20 cellular contexts compared by ENCODE assay signal in the genomic region with DNA sequence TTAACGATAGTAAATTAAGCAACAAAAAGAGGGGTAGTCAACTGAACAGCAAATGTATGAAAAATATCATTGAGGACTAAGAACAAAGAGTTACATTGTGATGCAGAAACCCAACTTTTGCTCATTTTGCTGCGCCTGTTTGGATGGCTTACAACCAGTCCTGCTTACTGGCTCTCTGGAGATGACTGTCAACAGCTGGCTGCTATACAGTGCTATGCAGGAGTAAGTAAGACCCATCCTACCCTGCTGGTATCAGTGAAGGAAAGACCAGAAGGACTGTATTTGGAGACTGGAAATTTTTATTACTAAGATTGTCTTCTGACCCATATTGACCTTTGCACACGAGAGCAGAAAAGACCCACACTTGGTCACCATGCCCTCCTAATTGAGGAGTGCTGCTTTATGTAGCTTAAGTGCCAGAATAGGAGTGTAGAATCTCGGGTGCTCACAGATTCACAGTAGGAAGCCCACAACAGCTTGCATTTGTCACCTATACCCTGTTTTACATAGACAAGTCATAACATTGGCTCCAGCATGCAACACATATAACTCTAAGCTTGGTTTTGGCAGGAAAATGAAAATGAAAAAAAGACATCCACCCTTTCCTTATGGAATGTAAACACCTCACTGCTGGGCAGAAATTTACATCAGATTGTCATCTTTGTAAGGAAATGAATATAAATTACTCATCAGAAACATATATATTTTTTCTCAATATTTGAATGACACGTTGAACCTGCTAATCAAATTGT.
DNase-seq lines count a peak whose midpoint lies in the region; TF ChIP-seq lines count a peak whose summit lies in the region.
"Had no signal": no experiment of that assay in that cellular context is flagged by ENCODE, and none has a peak within 500 bp of the region (broad histone marks: within the 10 kb centered on the region; RNA-seq: fewer than 3 reads in every experiment).

No MANE protein-coding gene starts in this region.

- intact Hi-C loops in tibial artery (cut with DNase I; ENCODE audit: low total_unique reads): no loop called here
- intact Hi-C loops in A673 (cut with micrococcal nuclease; ENCODE audit: unreplicated experiment): no loop called here

- POLR2A ChIA-PET in A673 (lab: Charles Lee; ENCODE audit: low non-redundant PET): no interaction called here

- TF ChIP-seq RAD21 in neural cell (conservative IDR thresholded peaks at IDR 0.05): no peak

- CTCF ChIA-PET in A673 (lab: Charles Lee): no interaction called here

- H3K4me3 ChIP-seq in SJCRH30 (no peak overlapping the region; the same call in 1 of the 2 replicates), neural cell (ENCODE audit: low read length) (no peak overlapping the region), tibial artery (no peak overlapping the region), A673 (ENCODE audit: low read depth, low read length, poor library complexity, severe bottlenecking) (no peak overlapping the region)
- H3K4me3 ChIP-seq: Peyer's patch, SJSA1 had no signal

- H3K9me3 ChIP-seq in SJCRH30 (replicated peaks) (no peaks in the 10 kb centered on the region), neural cell (ENCODE audit: low read length) (no peaks in the 10 kb centered on the region), tibial artery (no peaks in the 10 kb centered on the region), A673 (ENCODE audit: low read depth, low read length, poor library complexity, severe bottlenecking) (no peaks in the 10 kb centered on the region)
- H3K9me3 ChIP-seq: Peyer's patch had no signal

- H3F3A ChIP-seq in neural cell (ENCODE audit: insufficient read depth, low read length, poor library complexity, severe bottlenecking): no peaks in the 10 kb centered on the region

- no peaks in the 10 kb centered on the region for H3K79me2 ChIP-seq in neural cell (replicated peaks; ENCODE audit: insufficient read depth, low read length)

- no peak overlapping the region for H3K4me2 ChIP-seq in neural cell (ENCODE audit: low read length)

- no TSS peak for BruUV-seq in A673 (replicated peaks; lab: Mats Ljungman, UMichigan)

- TF ChIP-seq EP300 in neural cell (conservative IDR thresholded peaks at IDR 0.05; ENCODE audit: poor library complexity, severe bottlenecking): no peak

- TF ChIP-seq CTCF in neural cell (IDR thresholded peaks at IDR 0.05; ENCODE audit: poor library complexity, severe bottlenecking) (no peak), tibial artery (IDR thresholded peaks at IDR 0.05) (no peak), A673 (conservative IDR thresholded peaks at IDR 0.05; ENCODE audit: low read depth, low read length) (no peak)

- H3K4me1 ChIP-seq in SJCRH30: peaks cover 5% of the 10 kb centered on the region; the same call in 1 of the 2 replicates
- H3K4me1 ChIP-seq in tibial artery: no peaks in the 10 kb centered on the region
- no peaks in the 10 kb centered on the region for H3K4me1 ChIP-seq in A673 (ENCODE audit: insufficient read depth, low read length, poor library complexity, severe bottlenecking)
- H3K4me1 ChIP-seq: Peyer's patch, SJSA1 had no signal

- H3K27me3 ChIP-seq in SJCRH30 (no peaks in the 10 kb centered on the region), neural cell (ENCODE audit: insufficient read depth, low read depth, low read length) (no peaks in the 10 kb centered on the region), tibial artery (no peaks in the 10 kb centered on the region), A673 (replicated peaks; ENCODE audit: insufficient read depth, low read depth, low read length, poor library complexity) (no peaks in the 10 kb centered on the region)
- H3K27me3 ChIP-seq: Peyer's patch, SJSA1 had no signal

- no peak overlapping the region for H3K9ac ChIP-seq in neural cell (ENCODE audit: low read length)

- H3K27ac ChIP-seq in SJCRH30: peak overlapping the region; percentile 42
- no peak overlapping the region for H3K27ac ChIP-seq in neural cell (ENCODE audit: low read length)
- H3K27ac ChIP-seq in tibial artery: no peak overlapping the region
- H3K27ac ChIP-seq in A673 (ENCODE audit: low read depth, low read length, poor library complexity, severe bottlenecking): no peak overlapping the region
- H3K27ac ChIP-seq: Peyer's patch, SJSA1 had no signal

- H3K9me2 ChIP-seq in neural cell (ENCODE audit: insufficient read depth, low read length): no peaks in the 10 kb centered on the region

- H2AFZ ChIP-seq in neural cell (ENCODE audit: low read depth, low read length): no peak overlapping the region

- DNase-seq in HCEC 1CT (peak; percentile 45), SJCRH30 (peak; percentile 61 to 74), fibroblast of the conjunctiva (ENCODE audit: low read depth) (peak; percentile 2), tibial artery (no peak), A673 (ENCODE audit: low spot score) (no peak), AML-193 (lab: John Stamatoyannopoulos, UW) (no peak), COR-L47 (lab: John Stamatoyannopoulos, UW) (no peak)
- DNase-seq: CD4-positive, CD25-positive, alpha-beta regulatory T cell; DMS153; H7; HFFc6; MM.1S; NCI-H1048; NCI-H1417 treated with DMSO at 0.1 percent for 48 hours; NCI-H1930; NCI-H510A; NCI-H748 treated with DMSO at 0.1 percent for 48 hours; Peyer's patch had no signal

- no peaks in the 10 kb centered on the region for H4K20me1 ChIP-seq in neural cell (ENCODE audit: insufficient read depth)

- no peaks in the 10 kb centered on the region for H3K36me3 ChIP-seq in SJCRH30
- no peaks in the 10 kb centered on the region for H3K36me3 ChIP-seq in neural cell (ENCODE audit: insufficient read depth, low read length)
- H3K36me3 ChIP-seq in tibial artery: no peaks in the 10 kb centered on the region
- H3K36me3 ChIP-seq in A673 (ENCODE audit: insufficient read depth, low read length, poor library complexity, severe bottlenecking): no peaks in the 10 kb centered on the region
- H3K36me3 ChIP-seq: Peyer's patch, SJSA1 had no signal

TF ChIP-seq in neural cell, 6 proteins besides CTCF, POLR2A, EP300 and RAD21:
- TF ChIP-seq EZH2 (IDR thresholded peaks at IDR 0.05; ENCODE audit: borderline replicate concordance, insufficient read depth, low read length, poor library complexity, severe bottlenecking): no peak
- no peak for TF ChIP-seq SMC3 (conservative IDR thresholded peaks at IDR 0.05; ENCODE audit: poor library complexity)
- no peak for TF ChIP-seq TAF1 (IDR thresholded peaks at IDR 0.05; ENCODE audit: low read depth)
- TF ChIP-seq POLR2AphosphoS5 (IDR thresholded peaks at IDR 0.05): peak; percentile 13
- TF ChIP-seq MXI1 (conservative IDR thresholded peaks at IDR 0.05; ENCODE audit: poor library complexity, severe bottlenecking): no peak
- TF ChIP-seq, protein P1, sequence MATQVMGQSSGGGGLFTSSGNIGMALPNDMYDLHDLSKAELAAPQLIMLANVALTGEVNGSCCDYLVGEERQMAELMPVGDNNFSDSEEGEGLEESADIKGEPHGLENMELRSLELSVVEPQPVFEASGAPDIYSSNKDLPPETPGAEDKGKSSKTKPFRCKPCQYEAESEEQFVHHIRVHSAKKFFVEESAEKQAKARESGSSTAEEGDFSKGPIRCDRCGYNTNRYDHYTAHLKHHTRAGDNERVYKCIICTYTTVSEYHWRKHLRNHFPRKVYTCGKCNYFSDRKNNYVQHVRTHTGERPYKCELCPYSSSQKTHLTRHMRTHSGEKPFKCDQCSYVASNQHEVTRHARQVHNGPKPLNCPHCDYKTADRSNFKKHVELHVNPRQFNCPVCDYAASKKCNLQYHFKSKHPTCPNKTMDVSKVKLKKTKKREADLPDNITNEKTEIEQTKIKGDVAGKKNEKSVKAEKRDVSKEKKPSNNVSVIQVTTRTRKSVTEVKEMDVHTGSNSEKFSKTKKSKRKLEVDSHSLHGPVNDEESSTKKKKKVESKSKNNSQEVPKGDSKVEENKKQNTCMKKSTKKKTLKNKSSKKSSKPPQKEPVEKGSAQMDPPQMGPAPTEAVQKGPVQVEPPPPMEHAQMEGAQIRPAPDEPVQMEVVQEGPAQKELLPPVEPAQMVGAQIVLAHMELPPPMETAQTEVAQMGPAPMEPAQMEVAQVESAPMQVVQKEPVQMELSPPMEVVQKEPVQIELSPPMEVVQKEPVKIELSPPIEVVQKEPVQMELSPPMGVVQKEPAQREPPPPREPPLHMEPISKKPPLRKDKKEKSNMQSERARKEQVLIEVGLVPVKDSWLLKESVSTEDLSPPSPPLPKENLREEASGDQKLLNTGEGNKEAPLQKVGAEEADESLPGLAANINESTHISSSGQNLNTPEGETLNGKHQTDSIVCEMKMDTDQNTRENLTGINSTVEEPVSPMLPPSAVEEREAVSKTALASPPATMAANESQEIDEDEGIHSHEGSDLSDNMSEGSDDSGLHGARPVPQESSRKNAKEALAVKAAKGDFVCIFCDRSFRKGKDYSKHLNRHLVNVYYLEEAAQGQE (IDR thresholded peaks at IDR 0.05; ENCODE audit: borderline replicate concordance): no peak

Comparison
In these comparisons a context has a peak if more than half of its experiments do, and no peak if none do; other contexts are left out.
1. DNase-seq: peak in HCEC 1CT (single experiment), SJCRH30 (2 of 2) and fibroblast of the conjunctiva (single experiment); none in tibial artery (0 of 2), A673 (single experiment), AML-193 (0 of 2) and COR-L47 (single experiment).